In the genomic region with DNA sequence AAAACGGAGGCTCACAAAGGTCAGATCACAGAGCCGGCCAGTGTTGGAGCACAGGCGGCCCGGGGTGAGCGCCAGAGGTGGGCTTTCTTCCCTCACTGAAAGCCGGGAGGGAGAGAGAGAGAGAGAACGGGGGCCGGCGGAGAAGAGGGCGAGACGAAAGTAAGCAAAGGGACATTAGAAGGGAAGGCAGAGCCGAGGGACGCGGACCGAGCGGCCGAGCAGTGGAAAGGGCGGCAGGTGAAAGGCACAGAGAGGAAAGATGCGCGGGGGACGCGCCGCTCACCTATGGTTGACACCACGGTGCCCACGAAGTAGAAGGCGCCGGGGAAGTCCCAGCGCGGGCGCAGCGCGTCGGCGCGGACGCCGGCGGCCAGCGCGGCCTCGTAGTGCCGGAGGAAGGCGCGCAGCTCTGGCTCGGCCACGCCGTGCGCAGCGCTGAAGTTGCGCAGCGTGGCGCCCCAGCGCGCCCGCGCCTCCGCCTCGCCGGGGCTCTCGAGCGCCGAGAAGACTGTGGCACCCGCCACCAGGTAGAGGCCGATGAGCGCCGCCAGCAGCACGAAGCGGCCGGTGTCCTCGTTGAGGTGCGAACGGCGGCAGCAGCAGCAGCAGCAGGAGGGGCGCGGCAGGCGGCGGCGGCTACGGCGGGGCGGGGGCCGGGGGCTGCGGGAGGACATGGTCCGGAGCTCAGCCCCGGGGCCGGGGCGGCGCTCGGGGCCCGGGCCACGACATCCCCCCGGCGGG, we compare ENCODE assay signal across 8 cellular contexts. TPM values are rescaled to one million over a fixed set of nuclear protein-coding genes. Genes with fewer than 3 reads are reported as not detected.
DNase-seq lines count a peak whose midpoint lies in the region; ATAC-seq, FAIRE-seq and TF ChIP-seq lines count a peak whose summit lies in the region.

No MANE protein-coding gene starts in this region.

- no peak for TF ChIP-seq EP300 in A549 (IDR thresholded peaks at IDR 0.05)

- H3K4me1 Mint-ChIP-seq in T-helper 17 cell, result peaks cover 17% of the 10 kb centered on the region

- H3K4me3 Mint-ChIP-seq in T-helper 17 cell, result peak overlapping the region; percentile 90

- peaks cover 7% of the 10 kb centered on the region for H3K36me3 Mint-ChIP-seq in T-helper 17 cell (ENCODE audit: low read depth)

- H3K27ac Mint-ChIP-seq in T-helper 17 cell, result no peak overlapping the region

- ATAC-seq in A549 (peak; percentile 15 to 28; a peak in 4 of 6 replicates), T-helper 17 cell (no peak), right cardiac atrium (no peak), GM19324 (IDR thresholded peaks at IDR 0.05; ENCODE audit: low FRiP score, unreplicated experiment) (no peak), HG03025 (IDR thresholded peaks at IDR 0.05; ENCODE audit: low FRiP score, unreplicated experiment) (no peak), GM18867 (IDR thresholded peaks at IDR 0.05; ENCODE audit: unreplicated experiment) (no peak)
- ATAC-seq in stimulated activated naive CD8-positive, alpha-beta T cell treated with anti-CD3 and anti-CD28 coated beads, Interleukin-15, Interleukin-2, amounts not matched to agents 100 U/mL and 50 U/mL, for 24 hours, result peak; percentile 34

- H3K27me3 ChIP-seq in GM06990 (replicated peaks; ENCODE audit: control insufficient read depth, insufficient read depth, low read length) (peaks cover 2% of the 10 kb centered on the region; the same call in 1 of the 2 replicates), right cardiac atrium (ENCODE audit: control insufficient read depth, insufficient read depth) (no peaks in the 10 kb centered on the region)

- FAIRE-seq in A549 (lab: Jason Lieb, UNC), result no peak

- H3K4me1 ChIP-seq in A549 (peaks cover 21% of the 10 kb centered on the region), right cardiac atrium (ENCODE audit: control insufficient read depth, insufficient read depth, low read length) (no peaks in the 10 kb centered on the region)

- H3K9me3 ChIP-seq in A549 (no peaks in the 10 kb centered on the region), T-helper 17 cell (ENCODE audit: control insufficient read depth, low read length, poor library complexity, severe bottlenecking) (no peaks in the 10 kb centered on the region), right cardiac atrium (ENCODE audit: control insufficient read depth, low read length) (no peaks in the 10 kb centered on the region)

- H3K36me3 ChIP-seq in GM06990 (ENCODE audit: control insufficient read depth, insufficient read depth, low read length), result no peaks in the 10 kb centered on the region

- TF ChIP-seq CTCF in A549 (IDR thresholded peaks at IDR 0.05) (no peak), GM06990 (IDR thresholded peaks at IDR 0.05; ENCODE audit: insufficient read depth, low read length, poor library complexity, severe bottlenecking) (no peak)

- H3K4me2 ChIP-seq in A549, result peak overlapping the region; percentile 84

- TF ChIP-seq RAD21 in A549 (conservative IDR thresholded peaks at IDR 0.05 in 1 of 2, IDR thresholded peaks at IDR 0.05 in 1 of 2), result no peak

- TF ChIP-seq POLR2A in A549 (IDR thresholded peaks at IDR 0.05; ENCODE audit: low read length), result no peak

- H3K27me3 Mint-ChIP-seq in T-helper 17 cell, result peaks cover 72% of the 10 kb centered on the region

- H3K27ac ChIP-seq in A549, result no peak overlapping the region
- H3K27ac ChIP-seq in right cardiac atrium (ENCODE audit: low read length), result no peak overlapping the region

- WGBS in A549 (ENCODE audit: missing lambda C conversion rate), result 10% methylated on average over 48 of the region's 93 CpGs
- WGBS in right cardiac atrium, result 1% methylated on average over 93 of the region's 93 CpGs

- peak overlapping the region; percentile 40 for H3K4me3 ChIP-seq in A549
- H3K4me3 ChIP-seq in GM06990 (replicated peaks; ENCODE audit: low read depth, low read length), result peak overlapping the region; percentile 19
- no peak overlapping the region for H3K4me3 ChIP-seq in right cardiac atrium (ENCODE audit: low read length)

- POLR2A ChIA-PET in A549 (lab: Yijun Ruan, JAX), result no interaction called here

- DNase-seq in A549 (ENCODE audit: low read depth in 1 of 2, low spot score in 1 of 2) (peak in 1 of 2 experiments; percentile 33), GM06990 (ENCODE audit: extremely low read depth, insufficient read length) (peak; percentile 46), T-helper 17 cell (no peak), right cardiac atrium (peak in 2 of 3 donors; percentile 32 to 37)
- peak; percentile 13 for DNase-seq in stimulated activated naive CD8-positive, alpha-beta T cell treated with anti-CD3 and anti-CD28 coated beads, Interleukin-15, Interleukin-2, amounts not matched to agents 100 U/mL and 50 U/mL, for 24 hours

- CTCF ChIA-PET in A549 (lab: Yijun Ruan, JAX), result no interaction called here

- intact Hi-C loops in right cardiac atrium (cut with DNase I), result no loop called here

TF ChIP-seq in A549, 52 proteins besides CTCF, POLR2A, EP300 and RAD21:
- TF ChIP-seq RNF2 (IDR thresholded peaks at IDR 0.05; ENCODE audit: borderline replicate concordance, low read depth) (no peak), MAFK (IDR thresholded peaks at IDR 0.05; ENCODE audit: partially characterized antibody) (no peak), EHMT2 (IDR thresholded peaks at IDR 0.05; ENCODE audit: low read depth) (no peak), CHD2 (IDR thresholded peaks at IDR 0.05; ENCODE audit: low read length, partially characterized antibody) (no peak), ZSCAN20 (CRISPR knock-in tag; IDR thresholded peaks at IDR 0.05) (no peak), ZFP36 (IDR thresholded peaks at IDR 0.05; ENCODE audit: borderline replicate concordance, partially characterized antibody) (no peak), HEYL (CRISPR knock-in tag; IDR thresholded peaks at IDR 0.05) (no peak)
- TF ChIP-seq, protein P1, sequence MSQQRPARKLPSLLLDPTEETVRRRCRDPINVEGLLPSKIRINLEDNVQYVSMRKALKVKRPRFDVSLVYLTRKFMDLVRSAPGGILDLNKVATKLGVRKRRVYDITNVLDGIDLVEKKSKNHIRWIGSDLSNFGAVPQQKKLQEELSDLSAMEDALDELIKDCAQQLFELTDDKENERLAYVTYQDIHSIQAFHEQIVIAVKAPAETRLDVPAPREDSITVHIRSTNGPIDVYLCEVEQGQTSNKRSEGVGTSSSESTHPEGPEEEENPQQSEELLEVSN (IDR thresholded peaks at IDR 0.05; ENCODE audit: borderline replicate concordance, low read depth), result peak; percentile 54; the same call in 1 of the 2 replicates

RNA-seq across cellular contexts. Expression of a gene that starts 1.0 kb away (rescaled TPM):
- 0.01 TPM in 2 replicates for polyA plus RNA-seq in A549 (2011; rRNA removed)
- 0.01 and 0.04 TPM in 2 replicates for polyA plus RNA-seq in A549 (2012; cell fraction: cytosol; rRNA removed)
- polyA plus RNA-seq in A549 (2012; cell fraction: nucleus; rRNA removed), result 0.02 and 0.04 TPM in 2 replicates
- 0.01 TPM in 2 of 3 replicates, not detected in the other for polyA plus RNA-seq in A549 (2017; fragmentation: RNase III; extraction: RNeasy Plus Mini Kit Qiagen cat#74134 plus additional on column Dnase treatment)
- 0.17 TPM in 1 of 2 replicates, not detected in the other for polyA minus RNA-seq in A549 (2011; rRNA and poly(A)+ RNA removed)
- under 1 TPM; 0.17 to 0.26 TPM for total RNA-seq in T-helper 17 cell
- not detected for total RNA-seq in right cardiac atrium
- 0.09 TPM for polyA plus RNA-seq in right cardiac atrium

Comparison
In these comparisons a context has a peak if more than half of its experiments do, and no peak if none do; other contexts are left out.
1. ATAC-seq: peak in A549 (2 of 2) and stimulated activated naive CD8-positive, alpha-beta T cell treated with anti-CD3 and anti-CD28 coated beads, Interleukin-15, Interleukin-2, amounts not matched to agents 100 U/mL and 50 U/mL, for 24 hours (single experiment); none in T-helper 17 cell (single experiment), right cardiac atrium (0 of 2), GM19324 (single experiment), HG03025 (single experiment) and GM18867 (single experiment).
2. DNase-seq: peak in GM06990 (single experiment), right cardiac atrium (2 of 3) and stimulated activated naive CD8-positive, alpha-beta T cell treated with anti-CD3 and anti-CD28 coated beads, Interleukin-15, Interleukin-2, amounts not matched to agents 100 U/mL and 50 U/mL, for 24 hours (single experiment); none in T-helper 17 cell (0 of 3).